28 cellular contexts compared by ENCODE assay signal in the genomic region with DNA sequence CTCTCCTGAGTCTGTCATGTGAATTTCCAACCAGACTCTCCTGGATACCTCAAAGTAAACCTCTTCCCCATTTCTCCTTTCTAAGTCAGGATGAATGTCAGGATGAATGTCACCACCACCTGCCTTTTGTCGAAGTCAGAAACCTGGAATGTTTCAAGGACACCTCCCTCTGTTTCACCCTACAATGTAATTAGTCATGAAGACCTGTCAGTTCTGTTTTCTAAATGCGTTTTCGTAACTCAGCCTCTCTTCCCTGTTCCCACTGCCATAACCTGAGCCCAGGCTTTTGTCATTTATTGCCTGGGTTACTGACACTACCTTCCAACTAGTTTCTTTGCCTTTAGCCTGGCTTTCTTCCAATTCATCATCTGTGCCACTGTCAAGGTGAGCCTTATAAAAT. TPM values are rescaled to one million over a fixed set of nuclear protein-coding genes. Genes with fewer than 3 reads are reported as not detected.
DNase-seq lines count a peak whose midpoint lies in the region; ATAC-seq and TF ChIP-seq lines count a peak whose summit lies in the region.
"Had no signal": no experiment of that assay in that cellular context is flagged by ENCODE, and none has a peak within 500 bp of the region (broad histone marks: within the 10 kb centered on the region; RNA-seq: fewer than 3 reads in every experiment).

No MANE protein-coding gene starts in this region.

- no peak overlapping the region for H3K4me3 Mint-ChIP-seq in MCF 10A (ENCODE audit: unreplicated experiment)
- H3K4me3 Mint-ChIP-seq: activated CD4-positive, alpha-beta memory T cell treated with anti-CD3 and anti-CD28 coated beads, Interleukin-2, amount 10 ng/mL, durations not matched to agents 7 days and 5 days; endodermal cell; immature natural killer cell; mesothelial cell of epicardium; naive thymus-derived CD4-positive, alpha-beta T cell; stimulated activated memory B cell treated with anti-CD40 and anti-IgM and Interleukin-4, amounts not matched to agents 10 μg/mL and 1 μg/mL and 100 μg/mL, for 72 hours; T-helper 2 cell treated with Interferon-gamma antibody and Interleukin-4, amounts not matched to agents 5 μg/mL and 100 μg/mL, for 36 hours had no signal

- CTCF ChIA-PET in MCF 10A (lab: Yijun Ruan, JAX): no interaction called here

- no peak overlapping the region for H3K4me3 ChIP-seq in breast epithelium
- no peak overlapping the region for H3K4me3 ChIP-seq in MG63
- H3K4me3 ChIP-seq: A549, psoas muscle had no signal

- no peaks in the 10 kb centered on the region for H3K9me3 Mint-ChIP-seq in MCF 10A (ENCODE audit: unreplicated experiment)
- H3K9me3 Mint-ChIP-seq: activated CD4-positive, alpha-beta memory T cell treated with anti-CD3 and anti-CD28 coated beads, Interleukin-2, amount 10 ng/mL, durations not matched to agents 7 days and 5 days; endodermal cell; immature natural killer cell; mesothelial cell of epicardium; naive thymus-derived CD4-positive, alpha-beta T cell; stimulated activated memory B cell treated with anti-CD40 and anti-IgM and Interleukin-4, amounts not matched to agents 10 μg/mL and 1 μg/mL and 100 μg/mL, for 72 hours; T-helper 2 cell treated with Interferon-gamma antibody and Interleukin-4, amounts not matched to agents 5 μg/mL and 100 μg/mL, for 36 hours had no signal

- peak; percentile 9 for DNase-seq in MCF 10A (ENCODE audit: unreplicated experiment)
- no peak for DNase-seq in breast epithelium (ENCODE audit: low spot score in 2 of 2)
- no peak for DNase-seq in epithelial cell of prostate (ENCODE audit: low read depth, low spot score)
- DNase-seq in left colon: no peak
- no peak for DNase-seq in MG63
- no peak for DNase-seq in erythroblast (lab: John Stamatoyannopoulos, UW)
- DNase-seq: activated CD4-positive, alpha-beta memory T cell treated with anti-CD3 and anti-CD28 coated beads, Interleukin-2, amount 10 ng/mL, durations not matched to agents 7 days and 5 days; activated CD4-positive, alpha-beta T cell treated with anti-CD3 and anti-CD28 coated beads for 1 hour; activated CD8-positive, alpha-beta memory T cell treated with anti-CD3 and anti-CD28 coated beads, Interleukin-2, amount 50 U/mL, for 4 hours; activated naive CD4-positive, alpha-beta T cell treated with Interleukin-2 at 50 U/mL for 16 hours; cerebellar nuclear complex; dermis blood vessel endothelial cell; DMS79 treated with DMSO at 0.1 percent for 48 hours; endodermal cell; GDM1; immature natural killer cell; naive thymus-derived CD4-positive, alpha-beta T cell; NCI-H2029 treated with DMSO at 0.1 percent for 48 hours; NCI-H2227 treated with DMSO at 0.1 percent for 48 hours; NCI-H69; psoas muscle had no signal

- H3K36me3 ChIP-seq in breast epithelium: no peaks in the 10 kb centered on the region
- no peaks in the 10 kb centered on the region for H3K36me3 ChIP-seq in MG63
- H3K36me3 ChIP-seq: neutrophil had no signal

- no TSS peak for BruUV-seq in MCF 10A (replicated peaks; lab: Mats Ljungman, UMichigan)

- no peak overlapping the region for H3K27ac ChIP-seq in breast epithelium
- H3K27ac ChIP-seq in epithelial cell of prostate: peak overlapping the region; percentile 72
- H3K27ac ChIP-seq: A549, neutrophil, psoas muscle had no signal

- TF ChIP-seq POLR2A in breast epithelium (IDR thresholded peaks at IDR 0.05): no peak
- no peak for TF ChIP-seq POLR2A in erythroblast (IDR thresholded peaks at IDR 0.05; ENCODE audit: low read length)

- ATAC-seq in left colon (peak; percentile 58), GM18502 (IDR thresholded peaks at IDR 0.05; ENCODE audit: poor library complexity, unreplicated experiment) (no peak), HG02840 (IDR thresholded peaks at IDR 0.05; ENCODE audit: low FRiP score, unreplicated experiment) (no peak)
- ATAC-seq: A549; naive thymus-derived CD4-positive, alpha-beta T cell; psoas muscle; stimulated activated memory B cell treated with anti-CD40 and anti-IgM and Interleukin-4, amounts not matched to agents 10 μg/mL and 1 μg/mL and 100 μg/mL, for 72 hours had no signal

- no peaks in the 10 kb centered on the region for H3K36me3 Mint-ChIP-seq in MCF 10A (ENCODE audit: insufficient read depth, unreplicated experiment)
- H3K36me3 Mint-ChIP-seq: immature natural killer cell; mesothelial cell of epicardium; naive thymus-derived CD4-positive, alpha-beta T cell; stimulated activated memory B cell treated with anti-CD40 and anti-IgM and Interleukin-4, amounts not matched to agents 10 μg/mL and 1 μg/mL and 100 μg/mL, for 72 hours had no signal

- no peaks in the 10 kb centered on the region for H3K27me3 Mint-ChIP-seq in MCF 10A (ENCODE audit: insufficient read depth, unreplicated experiment)
- H3K27me3 Mint-ChIP-seq: activated CD4-positive, alpha-beta memory T cell treated with anti-CD3 and anti-CD28 coated beads, Interleukin-2, amount 10 ng/mL, durations not matched to agents 7 days and 5 days; naive thymus-derived CD4-positive, alpha-beta T cell; stimulated activated memory B cell treated with anti-CD40 and anti-IgM and Interleukin-4, amounts not matched to agents 10 μg/mL and 1 μg/mL and 100 μg/mL, for 72 hours had no signal

- intact Hi-C loops in MCF 10A (cut with micrococcal nuclease) (no loop called here), breast epithelium (cut with DNase I; ENCODE audit: low total_unique reads) (no loop called here), left colon (cut with DNase I, micrococcal nuclease) (no loop called here)

- H3K27me3 ChIP-seq in breast epithelium (no peaks in the 10 kb centered on the region), MG63 (no peaks in the 10 kb centered on the region)
- H3K27me3 ChIP-seq: neutrophil had no signal

- TF ChIP-seq CTCF in MCF 10A (IDR thresholded peaks at IDR 0.05; ENCODE audit: unreplicated experiment) (no peak), breast epithelium (IDR thresholded peaks at IDR 0.05) (no peak)

- H3K27ac Mint-ChIP-seq in MCF 10A (ENCODE audit: low read depth, unreplicated experiment): no peak overlapping the region
- H3K27ac Mint-ChIP-seq: activated CD4-positive, alpha-beta memory T cell treated with anti-CD3 and anti-CD28 coated beads, Interleukin-2, amount 10 ng/mL, durations not matched to agents 7 days and 5 days; endodermal cell; immature natural killer cell; mesothelial cell of epicardium; naive thymus-derived CD4-positive, alpha-beta T cell; stimulated activated memory B cell treated with anti-CD40 and anti-IgM and Interleukin-4, amounts not matched to agents 10 μg/mL and 1 μg/mL and 100 μg/mL, for 72 hours; T-helper 2 cell treated with Interferon-gamma antibody and Interleukin-4, amounts not matched to agents 5 μg/mL and 100 μg/mL, for 36 hours had no signal

- H3K9me3 ChIP-seq in breast epithelium (no peaks in the 10 kb centered on the region), MG63 (no peaks in the 10 kb centered on the region)
- H3K9me3 ChIP-seq: A549, neutrophil, psoas muscle had no signal

- no peaks in the 10 kb centered on the region for H3K4me1 Mint-ChIP-seq in MCF 10A (ENCODE audit: insufficient read depth, unreplicated experiment)

- H3K4me1 ChIP-seq in breast epithelium: no peaks in the 10 kb centered on the region

- POLR2A ChIA-PET in MCF 10A (lab: Yijun Ruan, JAX): interaction anchor here (0.9 kb wide), 1 partner anchor 14 kb away, joined by 3 read pairs; no protein-coding TSS in a partner anchor

RNA-seq across cellular contexts. Expression of a gene that starts 5.5 kb away (rescaled TPM):
- total RNA-seq in MCF 10A (2022) (31.8 and 46.7 TPM in 2 replicates), breast epithelium (10 to 100 TPM; 23.8 to 31.2 (median 25.2) TPM), left colon (10 to 100 TPM; 24.4 to 25.7 TPM)
- total RNA-seq in MG63 (2014; rRNA removed; shearing (Covaris generic); ENCODE audit: low replicate concordance): 29.1 and 33.2 TPM in 2 replicates

RNA-seq across cellular contexts. Expression of a gene that starts 43.4 kb away (rescaled TPM):
- total RNA-seq in MCF 10A (2022): 57.3 and 71.9 TPM in 2 replicates
- 10 to 100 TPM; 63.2 to 94.4 (median 76.4) TPM for total RNA-seq in breast epithelium
- total RNA-seq in left colon: 10 to 100 TPM; 42.1 to 53.9 TPM
- total RNA-seq in MG63 (2014; rRNA removed; shearing (Covaris generic); ENCODE audit: low replicate concordance): 19.0 and 31.0 TPM in 2 replicates
